ENCODE assay signal across 1 cellular context in genomic region chr5:143316844-143317631, GRCh38.
TF ChIP-seq lines count a peak whose summit lies in the region.

No MANE protein-coding gene starts in this region.

TF ChIP-seq in SK-N-SH, 30 proteins besides CTCF, POLR2A, EP300 and RAD21 (continued from another document):
- TF ChIP-seq, protein P1, sequence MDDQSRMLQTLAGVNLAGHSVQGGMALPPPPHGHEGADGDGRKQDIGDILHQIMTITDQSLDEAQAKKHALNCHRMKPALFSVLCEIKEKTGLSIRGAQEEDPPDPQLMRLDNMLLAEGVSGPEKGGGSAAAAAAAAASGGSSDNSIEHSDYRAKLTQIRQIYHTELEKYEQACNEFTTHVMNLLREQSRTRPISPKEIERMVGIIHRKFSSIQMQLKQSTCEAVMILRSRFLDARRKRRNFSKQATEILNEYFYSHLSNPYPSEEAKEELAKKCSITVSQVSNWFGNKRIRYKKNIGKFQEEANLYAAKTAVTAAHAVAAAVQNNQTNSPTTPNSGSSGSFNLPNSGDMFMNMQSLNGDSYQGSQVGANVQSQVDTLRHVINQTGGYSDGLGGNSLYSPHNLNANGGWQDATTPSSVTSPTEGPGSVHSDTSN (IDR thresholded peaks at IDR 0.05) = peak; percentile 78
- TF ChIP-seq FOXM1 (IDR thresholded peaks at IDR 0.05; ENCODE audit: low read depth) (no peak), SIN3A (IDR thresholded peaks at IDR 0.05; ENCODE audit: borderline replicate concordance, low read depth, low read length) (no peak), TCF12 (IDR thresholded peaks at IDR 0.05) (peak; percentile 63), RCOR1 (IDR thresholded peaks at IDR 0.05; ENCODE audit: low read length) (no peak), YY1 (IDR thresholded peaks at IDR 0.05; ENCODE audit: low read depth) (no peak)
- TF ChIP-seq, protein P2, sequence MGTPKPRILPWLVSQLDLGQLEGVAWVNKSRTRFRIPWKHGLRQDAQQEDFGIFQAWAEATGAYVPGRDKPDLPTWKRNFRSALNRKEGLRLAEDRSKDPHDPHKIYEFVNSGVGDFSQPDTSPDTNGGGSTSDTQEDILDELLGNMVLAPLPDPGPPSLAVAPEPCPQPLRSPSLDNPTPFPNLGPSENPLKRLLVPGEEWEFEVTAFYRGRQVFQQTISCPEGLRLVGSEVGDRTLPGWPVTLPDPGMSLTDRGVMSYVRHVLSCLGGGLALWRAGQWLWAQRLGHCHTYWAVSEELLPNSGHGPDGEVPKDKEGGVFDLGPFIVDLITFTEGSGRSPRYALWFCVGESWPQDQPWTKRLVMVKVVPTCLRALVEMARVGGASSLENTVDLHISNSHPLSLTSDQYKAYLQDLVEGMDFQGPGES (IDR thresholded peaks at IDR 0.05; ENCODE audit: low read depth, low read length) = no peak
